In genomic region chr17:7650509-7651096, GRCh38 we compare ENCODE assay signal across 8 cellular contexts. TPM values are rescaled to one million over a fixed set of nuclear protein-coding genes. Genes with fewer than 3 reads are reported as not detected.
DNase-seq lines count a peak whose midpoint lies in the region; ATAC-seq, FAIRE-seq and TF ChIP-seq lines count a peak whose summit lies in the region.

ATP1B2 (plus strand) TSS chr17:7650926; CDS start chr17:7651519, 593 bp downstream.

- peak; percentile 88 for DNase-seq in ELF-1 (ENCODE audit: low read depth, low spot score)
- peak; percentile 44 for DNase-seq in NCI-H1092 (lab: John Stamatoyannopoulos, UW)
- peak; percentile 25 to 51 for DNase-seq in cardiac fibroblast (ENCODE audit: low read depth in 2 of 2)
- peak; percentile 89 for DNase-seq in kidney
- DNase-seq in stimulated activated CD4-positive, alpha-beta T cell treated with anti-CD3 and anti-CD28 coated beads, Interleukin-15, amount 100 ng/mL, for 1 hour (ENCODE audit: low read depth in 1 of 2, low spot score in 1 of 2) = peak; percentile 37 to 46

- H3K36me3 ChIP-seq in kidney (ENCODE audit: control insufficient read depth in 1 of 2, insufficient read depth in 2 of 2, low read length in 2 of 2) = no peaks in the 10 kb centered on the region

- no peak for TF ChIP-seq POLR2A in GM18505 (IDR thresholded peaks at IDR 0.05; ENCODE audit: borderline replicate concordance, extremely low read depth, insufficient read depth, insufficient read length)

- FAIRE-seq in kidney (lab: Jason Lieb, UNC) = no peak

- intact Hi-C loops in kidney (cut with DNase I) = no loop called here

- H3K4me1 ChIP-seq in kidney (ENCODE audit: control insufficient read depth in 1 of 2, insufficient read depth in 1 of 2, low read depth in 1 of 2, low read length in 2 of 2) = peaks cover 0 to 6% of the 10 kb centered on the region in 2 donors

- H3K4me3 ChIP-seq in cardiac fibroblast (replicated peaks in 1 of 2; ENCODE audit: low read depth in 2 of 2, low read length in 2 of 2) (peak within 1 kb of the TSS; percentile 32), kidney (ENCODE audit: low read length in 2 of 2) (peak within 1 kb of the TSS; percentile 47 to 71)

- H3K27ac ChIP-seq in kidney (ENCODE audit: low read depth in 2 of 2, low read length in 2 of 2) = no peak within 1 kb of the TSS

- no peaks in the 10 kb centered on the region for H3K9me3 ChIP-seq in kidney (ENCODE audit: control insufficient read depth in 1 of 2, low read length in 2 of 2)

- peak within 1 kb of the TSS in 1 of 2 donors; percentile 51 for H3K9ac ChIP-seq in kidney (ENCODE audit: low read length in 2 of 2)

- TF ChIP-seq CTCF in cardiac fibroblast (IDR thresholded peaks at IDR 0.05; ENCODE audit: low read depth, low read length) (no peak), kidney (IDR thresholded peaks at IDR 0.05; ENCODE audit: borderline replicate concordance, extremely low read depth, insufficient read depth) (no peak)

- ATAC-seq in activated CD4-positive, CD25-positive, alpha-beta regulatory T cell treated with anti-CD3 and anti-CD28 coated beads, Interleukin-2, amount 50 U/mL, for 24 hours = peak; percentile 85
- ATAC-seq in GM18505 (IDR thresholded peaks at IDR 0.05; ENCODE audit: unreplicated experiment) (no peak), GM18907 (IDR thresholded peaks at IDR 0.05; ENCODE audit: unreplicated experiment) (no peak)

RNA-seq across cellular contexts. Expression of gene ATP1B2, which starts in this region (rescaled TPM):
- total RNA-seq in kidney = 7.6 TPM
- polyA plus RNA-seq in kidney (ENCODE audit: insufficient read depth, low read depth, low replicate concordance) = 12.8 TPM

Comparison
In these comparisons a context has a peak if more than half of its experiments do, and no peak if none do; other contexts are left out.
1. DNase-seq: peak in every context shown above with its lines; median percentile 89 in kidney; 88 in ELF-1; 44 in NCI-H1092; 42 in stimulated activated CD4-positive, alpha-beta T cell treated with anti-CD3 and anti-CD28 coated beads, Interleukin-15, amount 100 ng/mL, for 1 hour; 38 in cardiac fibroblast.
2. ATAC-seq: peak in activated CD4-positive, CD25-positive, alpha-beta regulatory T cell treated with anti-CD3 and anti-CD28 coated beads, Interleukin-2, amount 50 U/mL, for 24 hours (2 of 2); none in GM18505 (single experiment) and GM18907 (single experiment).